In genomic region chr18:61764381-61764780, GRCh38 we compare ENCODE assay signal across 14 cellular contexts.
DNase-seq lines count a peak whose midpoint lies in the region; ATAC-seq, FAIRE-seq and TF ChIP-seq lines count a peak whose summit lies in the region.
"Had no signal": no experiment of that assay in that cellular context is flagged by ENCODE, and none has a peak within 500 bp of the region (broad histone marks: within the 10 kb centered on the region; RNA-seq: fewer than 3 reads in every experiment).

No MANE protein-coding gene starts in this region.

- H3K9ac ChIP-seq in SK-N-SH (peak overlapping the region; percentile 8; the same call in 1 of the 2 replicates), GM12878 (ENCODE audit: control insufficient read depth, insufficient read depth, low read length) (no peak overlapping the region), smooth muscle cell (ENCODE audit: low read depth) (peak overlapping the region; percentile 52)

- CTCF ChIA-PET in SK-N-SH (lab: Yijun Ruan, JAX) (no interaction called here), GM12878 (lab: Yijun Ruan, JAX) (no interaction called here), GM10248 (lab: Yijun Ruan, JAX) (no interaction called here)

- H3K36me3 ChIP-seq in SK-N-SH (replicated peaks in 1 of 2; ENCODE audit: control insufficient read depth in 1 of 2, insufficient read depth in 2 of 2, low read length in 1 of 2) (no peaks in the 10 kb centered on the region), GM12878 (ENCODE audit: control insufficient read depth in 2 of 2, insufficient read depth in 2 of 2, low read length in 1 of 2) (no peaks in the 10 kb centered on the region), smooth muscle cell (ENCODE audit: low read depth) (no peaks in the 10 kb centered on the region), lower lobe of right lung (no peaks in the 10 kb centered on the region)
- H3K36me3 ChIP-seq: gastroesophageal sphincter had no signal

- H4K20me1 ChIP-seq in SK-N-SH (ENCODE audit: insufficient read depth) (no peaks in the 10 kb centered on the region), GM12878 (ENCODE audit: control insufficient read depth, insufficient read depth) (no peaks in the 10 kb centered on the region), smooth muscle cell (ENCODE audit: low read depth) (no peaks in the 10 kb centered on the region)

- no TSS peak for BruUV-seq in GM12878 (replicated peaks; lab: Mats Ljungman, UMichigan)

- H3K27me3 ChIP-seq in SK-N-SH (ENCODE audit: insufficient read depth) = no peaks in the 10 kb centered on the region
- H3K27me3 ChIP-seq in GM12878 (replicated peaks in 1 of 2; ENCODE audit: control insufficient read depth in 2 of 2, insufficient read depth in 2 of 2, low read length in 1 of 2) = no peaks in the 10 kb centered on the region
- no peaks in the 10 kb centered on the region for H3K27me3 ChIP-seq in smooth muscle cell (ENCODE audit: low read depth)
- no peaks in the 10 kb centered on the region for H3K27me3 ChIP-seq in lower lobe of right lung (ENCODE audit: low read depth)
- H3K27me3 ChIP-seq: gastroesophageal sphincter had no signal

- SMC1A ChIA-PET in GM12878 (lab: Charles Lee; ENCODE audit: uncharacterized antibody, unreplicated experiment) = no interaction called here

- TF ChIP-seq RAD21 in SK-N-SH (IDR thresholded peaks at IDR 0.05; ENCODE audit: low read length) = no peak
- TF ChIP-seq RAD21 in GM12878 (IDR thresholded peaks at IDR 0.05; ENCODE audit: insufficient read depth, low read depth, low read length) = no peak

- intact Hi-C loops in GM12878 (cut with micrococcal nuclease; ENCODE audit: unreplicated experiment) (no loop called here), lower lobe of right lung (cut with DNase I) (no loop called here)

- H3K4me3 ChIP-seq in SK-N-SH (ENCODE audit: low read depth in 2 of 2, low read length in 1 of 2) (no peak overlapping the region; a peak in 1 of 4 replicates), GM12878 (no peak overlapping the region), smooth muscle cell (peak overlapping the region; percentile 6), lower lobe of right lung (no peak overlapping the region)
- H3K4me3 ChIP-seq: gastroesophageal sphincter had no signal

- POLR2A ChIA-PET in SK-N-SH (lab: Yijun Ruan, JAX) = no interaction called here
- POLR2A ChIA-PET in GM12878 (lab: Charles Lee) = no interaction called here
- POLR2A ChIA-PET in GM10248 (lab: Yijun Ruan, JAX) = no interaction called here

- H2AFZ ChIP-seq in SK-N-SH (ENCODE audit: low read depth) (peak overlapping the region; percentile 61), GM12878 (ENCODE audit: control insufficient read depth, low read depth, low read length) (no peak overlapping the region), smooth muscle cell (ENCODE audit: low read depth) (peak overlapping the region; percentile 71)

- H3K79me2 ChIP-seq in SK-N-SH (ENCODE audit: insufficient read depth) (no peaks in the 10 kb centered on the region), GM12878 (ENCODE audit: control insufficient read depth, insufficient read depth, low read length) (no peaks in the 10 kb centered on the region), smooth muscle cell (ENCODE audit: low read depth) (no peaks in the 10 kb centered on the region)

- no peak for ATAC-seq in SK-N-SH treated with all-trans-retinoic acid at 6 μM for 48 hours
- peak; percentile 72 for ATAC-seq in HG03442 (IDR thresholded peaks at IDR 0.05; ENCODE audit: unreplicated experiment)
- ATAC-seq in GM12878 = peak; percentile 74
- no peak for ATAC-seq in lower lobe of right lung
- ATAC-seq: gastroesophageal sphincter, Panc1 had no signal

- in situ Hi-C loops in GM12878 (cut with MboI) = no loop called here

- RAD21 ChIA-PET in GM12878 (lab: Charles Lee; ENCODE audit: unreplicated experiment) = no interaction called here

- H3K9me3 ChIP-seq in SK-N-SH (no peaks in the 10 kb centered on the region), GM12878 (replicated peaks; ENCODE audit: control insufficient read depth, insufficient read depth, low read length) (no peaks in the 10 kb centered on the region; the same call in 2 of the 3 replicates), smooth muscle cell (replicated peaks; ENCODE audit: low read depth) (no peaks in the 10 kb centered on the region), lower lobe of right lung (no peaks in the 10 kb centered on the region)
- H3K9me3 ChIP-seq: gastroesophageal sphincter had no signal

- H3K4me1 ChIP-seq in SK-N-SH (ENCODE audit: control insufficient read depth in 1 of 2, insufficient read depth in 2 of 2, low read depth in 1 of 2, low read length in 1 of 2) (peaks cover 10 to 11% of the 10 kb centered on the region in 2 experiments; a peak in 3 of 4 replicates), GM12878 (ENCODE audit: control insufficient read depth, insufficient read depth, low read length) (no peaks in the 10 kb centered on the region), smooth muscle cell (ENCODE audit: low read depth) (peaks cover 14% of the 10 kb centered on the region), lower lobe of right lung (no peaks in the 10 kb centered on the region)
- H3K4me1 ChIP-seq: gastroesophageal sphincter had no signal

- TF ChIP-seq POLR2A in GM12878 (IDR thresholded peaks at IDR 0.05; ENCODE audit: low read depth, low read length) = no peak

- H3K4me2 ChIP-seq in SK-N-SH (peak overlapping the region; percentile 44), GM12878 (ENCODE audit: control insufficient read depth, insufficient read depth) (no peak overlapping the region), smooth muscle cell (peak overlapping the region; percentile 80)

- H3F3A ChIP-seq in SK-N-SH (replicated peaks; ENCODE audit: insufficient read depth) (peaks cover 4% of the 10 kb centered on the region), smooth muscle cell (ENCODE audit: low read depth) (peaks cover 5% of the 10 kb centered on the region)

- TF ChIP-seq CTCF in SK-N-SH (IDR thresholded peaks at IDR 0.05) (no peak), GM12878 (IDR thresholded peaks at IDR 0.05 in 2 of 3, conservative IDR thresholded peaks at IDR 0.05 in 1 of 3; ENCODE audit: control insufficient read depth in 2 of 3, extremely low read depth in 1 of 3, insufficient read depth in 1 of 3, low read depth in 3 of 3, low read length in 3 of 3) (no peak), smooth muscle cell (IDR thresholded peaks at IDR 0.05; ENCODE audit: borderline replicate concordance, insufficient read depth, poor library complexity, severe bottlenecking) (no peak), GM10248 (IDR thresholded peaks at IDR 0.05; ENCODE audit: control extremely low read depth, extremely low read depth, low read depth, missing control alignments) (no peak), lower lobe of right lung (IDR thresholded peaks at IDR 0.05) (no peak)

- H3K9me2 ChIP-seq in SK-N-SH = no peaks in the 10 kb centered on the region

- DNase-seq in SK-N-SH (no peak), GM12878 (ENCODE audit: low read depth, low spot score) (peak; percentile 24), smooth muscle cell (lab: John Stamatoyannopoulos, UW; ENCODE audit: unreplicated experiment) (no peak), GM10248 (ENCODE audit: extremely low spot score) (no peak), lower lobe of right lung (no peak)
- DNase-seq in stimulated activated CD8-positive, alpha-beta memory T cell treated with anti-CD3 and anti-CD28 coated beads, Interleukin-4, amount 100 ng/mL, for 48 hours = no peak
- DNase-seq: DMS153, NCI-H2029 had no signal

- TF ChIP-seq EP300 in SK-N-SH (IDR thresholded peaks at IDR 0.05; ENCODE audit: borderline replicate concordance in 1 of 2, low read depth in 1 of 2, low read length in 1 of 2) (no peak), GM12878 (IDR thresholded peaks at IDR 0.05; ENCODE audit: borderline replicate concordance in 1 of 2, control insufficient read depth in 1 of 2, low read depth in 2 of 2, low read length in 2 of 2) (0 out of 4 replicates have a peak, but pooled peaks have one; percentile 35 to 46)

- H3K27ac ChIP-seq in SK-N-SH (ENCODE audit: low read depth in 2 of 2, low read length in 1 of 2) (peak overlapping the region; percentile 64 to 86; a peak in 3 of 4 replicates), GM12878 (ENCODE audit: control insufficient read depth, insufficient read depth) (no peak overlapping the region), smooth muscle cell (ENCODE audit: low read depth) (peak overlapping the region; percentile 87), lower lobe of right lung (no peak overlapping the region)
- H3K27ac ChIP-seq: gastroesophageal sphincter had no signal

- WGBS in SK-N-SH (ENCODE audit: low lambda C conversion rate) = 95% methylated on average over 2 of the region's 2 CpGs
- 0% methylated on average over 2 of the region's 2 CpGs for WGBS in GM12878 (ENCODE audit: insufficient coverage, insufficient replicate concordance, low lambda C conversion rate, missing lambda C conversion rate)
- 72% methylated on average over 2 of the region's 2 CpGs for WGBS in smooth muscle cell (ENCODE audit: low lambda C conversion rate)

- FAIRE-seq in GM12878 (lab: Jason Lieb, UNC) = no peak
- FAIRE-seq: A204.1, HTR-8/SVneo had no signal

TF ChIP-seq in SK-N-SH, 30 proteins besides CTCF, POLR2A, EP300 and RAD21 (continues in another document):
- TF ChIP-seq FOXM1 (IDR thresholded peaks at IDR 0.05; ENCODE audit: low read depth) = no peak
- no peak for TF ChIP-seq GATA2 (CRISPR knock-in tag; IDR thresholded peaks at IDR 0.05)
- TF ChIP-seq TAF1 (IDR thresholded peaks at IDR 0.05; ENCODE audit: borderline replicate concordance, low read depth, low read length) = no peak
- no peak for TF ChIP-seq MAX (IDR thresholded peaks at IDR 0.05; ENCODE audit: low read depth)

TF ChIP-seq in SK-N-SH treated with all-trans-retinoic acid at 6 μM for 48 hours, 23 proteins besides CTCF, POLR2A, EP300 and RAD21 (continues in another document):
- no peak for TF ChIP-seq CSDC2 (CRISPR knock-in tag; IDR thresholded peaks at IDR 0.05)
- no peak for TF ChIP-seq ZC3H10 (CRISPR knock-in tag; IDR thresholded peaks at IDR 0.05)
- TF ChIP-seq ZNF8 (CRISPR knock-in tag; IDR thresholded peaks at IDR 0.05) = no peak
- no peak for TF ChIP-seq SNAI2 (CRISPR knock-in tag; IDR thresholded peaks at IDR 0.05)
- no peak for TF ChIP-seq PPARA (CRISPR knock-in tag; IDR thresholded peaks at IDR 0.05; ENCODE audit: borderline replicate concordance)
- TF ChIP-seq ESRRG (CRISPR knock-in tag; IDR thresholded peaks at IDR 0.05) = no peak
- no peak for TF ChIP-seq OSR1 (CRISPR knock-in tag; IDR thresholded peaks at IDR 0.05)
- TF ChIP-seq ZFP3 (CRISPR knock-in tag; IDR thresholded peaks at IDR 0.05) = no peak

TF ChIP-seq in GM12878, 131 proteins besides CTCF, POLR2A, EP300 and RAD21 (continues in another document):
- TF ChIP-seq PKNOX1 (IDR thresholded peaks at IDR 0.05) = peak; percentile 78

Comparison
In these comparisons a context has a peak if more than half of its experiments do, and no peak if none do; other contexts are left out.
1. H3K27ac ChIP-seq: peak in SK-N-SH (2 of 2) and smooth muscle cell (single experiment); none in GM12878 (single experiment) and lower lobe of right lung (single experiment).
2. ATAC-seq: peak in HG03442 (single experiment) and GM12878 (single experiment); none in SK-N-SH treated with all-trans-retinoic acid at 6 μM for 48 hours (single experiment) and lower lobe of right lung (0 of 2).
3. Of the 26 proteins assayed by ChIP-seq in both GM12878 and SK-N-SH: peak only in GM12878: EP300 and PBX3; only in SK-N-SH: none; in both: none; in neither: 24.